ENCODE assay signal across 9 cellular contexts in genomic region chr11:88103337-88104206, GRCh38.
DNase-seq lines count a peak whose midpoint lies in the region; ATAC-seq and TF ChIP-seq lines count a peak whose summit lies in the region.
"Had no signal": no experiment of that assay in that cellular context is flagged by ENCODE, and none has a peak within 500 bp of the region (broad histone marks: within the 10 kb centered on the region; RNA-seq: fewer than 3 reads in every experiment).

No MANE protein-coding gene starts in this region.

- H3K27me3 Mint-ChIP-seq in activated CD4-positive, alpha-beta T cell treated with anti-CD3 and anti-CD28 coated beads for 36 hours: peaks cover 2% of the 10 kb centered on the region

- no peak overlapping the region for H3K4me3 Mint-ChIP-seq in activated CD4-positive, alpha-beta T cell treated with anti-CD3 and anti-CD28 coated beads for 36 hours
- H3K4me3 Mint-ChIP-seq: natural killer cell treated with Interleukin-12 subunit alpha and Interleukin-12 subunit beta and Interleukin-15 and Interleukin-18, amount 100 ng/mL, for 72 hours had no signal

- in situ Hi-C loops in astrocyte of the spinal cord (cut with HindIII; ENCODE audit: low sequenced_read_pairs): no loop called here

- H2AFZ ChIP-seq in PC-3 (ENCODE audit: low read length): no peak overlapping the region

- no peaks in the 10 kb centered on the region for H3K79me2 ChIP-seq in PC-3 (ENCODE audit: low read length)

- H3K27me3 ChIP-seq in PC-3 (ENCODE audit: low read length) (no peaks in the 10 kb centered on the region), lung (ENCODE audit: control insufficient read depth, insufficient read depth) (no peaks in the 10 kb centered on the region), tibial artery (no peaks in the 10 kb centered on the region)

- no peak overlapping the region for H3K9ac ChIP-seq in PC-3 (ENCODE audit: low read length)

- H3K9me2 ChIP-seq in PC-3 (replicated peaks; ENCODE audit: low read length): no peaks in the 10 kb centered on the region

- ATAC-seq in activated CD4-positive, alpha-beta T cell treated with anti-CD3 and anti-CD28 coated beads for 36 hours: peak; percentile 81
- peak; percentile 78 for ATAC-seq in GM19452 (IDR thresholded peaks at IDR 0.05; ENCODE audit: unreplicated experiment)
- ATAC-seq in HG03432 (IDR thresholded peaks at IDR 0.05; ENCODE audit: unreplicated experiment): peak; percentile 85
- ATAC-seq in PC-3: peak; percentile 49
- peak; percentile 71 for ATAC-seq in lung (ENCODE audit: insufficient read depth, low FRiP score)

- BruUV-seq in PC-3 (replicated peaks; lab: Mats Ljungman, UMichigan): no TSS peak

- no peak overlapping the region for H3K27ac Mint-ChIP-seq in activated CD4-positive, alpha-beta T cell treated with anti-CD3 and anti-CD28 coated beads for 36 hours
- H3K27ac Mint-ChIP-seq: natural killer cell treated with Interleukin-12 subunit alpha and Interleukin-12 subunit beta and Interleukin-15 and Interleukin-18, amount 100 ng/mL, for 72 hours had no signal

- H4K20me1 ChIP-seq in PC-3 (ENCODE audit: low read length): no peaks in the 10 kb centered on the region

- TF ChIP-seq CTCF in PC-3 (conservative IDR thresholded peaks at IDR 0.05; ENCODE audit: low read depth, low read length): peak; percentile 88
- peak; percentile 72 for TF ChIP-seq CTCF in astrocyte of the spinal cord (IDR thresholded peaks at IDR 0.05; ENCODE audit: low read depth, low read length)
- TF ChIP-seq CTCF in lung (IDR thresholded peaks at IDR 0.05; ENCODE audit: control extremely low read depth, extremely low read depth): no peak
- TF ChIP-seq CTCF in tibial artery (IDR thresholded peaks at IDR 0.05): no peak

- WGBS in lung, 2 donors: 70 to 76% methylated on average over 9 of the region's 9 CpGs

- H3K4me3 ChIP-seq in PC-3 (ENCODE audit: low read length) (no peak overlapping the region), astrocyte of the spinal cord (ENCODE audit: low read depth, low read length) (no peak overlapping the region), lung (no peak overlapping the region), tibial artery (no peak overlapping the region)

- POLR2A ChIA-PET in activated CD4-positive, alpha-beta T cell treated with anti-CD3 and anti-CD28 coated beads for 36 hours (lab: Charles Lee): no interaction called here
- POLR2A ChIA-PET in PC-3 (lab: Charles Lee; ENCODE audit: unreplicated experiment): no interaction called here

- no peaks in the 10 kb centered on the region for H3K4me1 Mint-ChIP-seq in activated CD4-positive, alpha-beta T cell treated with anti-CD3 and anti-CD28 coated beads for 36 hours

- H3K4me1 ChIP-seq in PC-3 (ENCODE audit: insufficient read depth, low read length) (peaks cover 30% of the 10 kb centered on the region), lung (ENCODE audit: control insufficient read depth in 2 of 2, insufficient read depth in 2 of 2, low read length in 2 of 2) (no peaks in the 10 kb centered on the region), tibial artery (peaks cover 0 to 7% (median 0%) of the 10 kb centered on the region in 4 donors)

- H3K4me2 ChIP-seq in PC-3 (ENCODE audit: low read length): peak overlapping the region; percentile 19

- intact Hi-C loops in activated CD4-positive, alpha-beta T cell treated with anti-CD3 and anti-CD28 coated beads for 36 hours (cut with DNase I, micrococcal nuclease): loop anchor here (1.0 to 5.0 kb wide), 2 partner anchors 179 to 441 kb away; no protein-coding TSS in a partner anchor
- intact Hi-C loops in PC-3 (cut with micrococcal nuclease): loop anchor here (5.0 kb wide), 3 partner anchors 226 to 784 kb away; no protein-coding TSS in a partner anchor
- intact Hi-C loops in tibial artery (cut with DNase I; ENCODE audit: low total_unique reads): no loop called here

- H3K36me3 ChIP-seq in PC-3 (ENCODE audit: low read depth, low read length) (no peaks in the 10 kb centered on the region), lung (ENCODE audit: control insufficient read depth in 2 of 2, insufficient read depth in 2 of 2, low read length in 2 of 2) (no peaks in the 10 kb centered on the region), tibial artery (no peaks in the 10 kb centered on the region)

- CTCF ChIA-PET in activated CD4-positive, alpha-beta T cell treated with anti-CD3 and anti-CD28 coated beads for 36 hours (lab: Charles Lee): interaction anchor here (0.8 to 1.3 kb wide), 3 partner anchors 12 to 473 kb away, joined by 3 to 4 read pairs (median 4); no protein-coding TSS in a partner anchor
- CTCF ChIA-PET in PC-3 (lab: Charles Lee): interaction anchor here (0.6 to 1.3 kb wide), 3 partner anchors 53 to 243 kb away, joined by 3 to 5 read pairs (median 4); no protein-coding TSS in a partner anchor

- H3K9me3 ChIP-seq in PC-3 (ENCODE audit: low read length) (no peaks in the 10 kb centered on the region), lung (ENCODE audit: control insufficient read depth in 2 of 2, insufficient read depth in 1 of 2, low read length in 1 of 2) (no peaks in the 10 kb centered on the region), tibial artery (no peaks in the 10 kb centered on the region)

- no peaks in the 10 kb centered on the region for H3K36me3 Mint-ChIP-seq in activated CD4-positive, alpha-beta T cell treated with anti-CD3 and anti-CD28 coated beads for 36 hours (ENCODE audit: low read depth)

- peaks cover 6% of the 10 kb centered on the region for H3F3A ChIP-seq in PC-3 (ENCODE audit: low read length, unreplicated experiment)

- peak; percentile 51 for DNase-seq in activated CD4-positive, alpha-beta T cell treated with anti-CD3 and anti-CD28 coated beads for 36 hours
- DNase-seq in activated CD4-positive, alpha-beta T cell treated with anti-CD3 and anti-CD28 coated beads for 1 hour: no peak
- DNase-seq in PC-3: peak; percentile 79
- DNase-seq in astrocyte of the spinal cord (ENCODE audit: low read depth, low spot score): peak; percentile 44
- peak; percentile 62 for DNase-seq in lung (ENCODE audit: low spot score)
- DNase-seq in tibial artery: no peak

- H3K27ac ChIP-seq in PC-3 (ENCODE audit: low read length): peak overlapping the region; percentile 59
- peak overlapping the region in 1 of 2 donors; percentile 49 for H3K27ac ChIP-seq in lung (ENCODE audit: low read depth in 1 of 2, low read length in 1 of 2)
- no peak overlapping the region for H3K27ac ChIP-seq in tibial artery

- H3K9me3 Mint-ChIP-seq in activated CD4-positive, alpha-beta T cell treated with anti-CD3 and anti-CD28 coated beads for 36 hours (ENCODE audit: low read depth): no peaks in the 10 kb centered on the region
- H3K9me3 Mint-ChIP-seq: natural killer cell treated with Interleukin-12 subunit alpha and Interleukin-12 subunit beta and Interleukin-15 and Interleukin-18, amount 100 ng/mL, for 72 hours had no signal

Comparison
In these comparisons a context has a peak if more than half of its experiments do, and no peak if none do; other contexts are left out.
1. DNase-seq: peak in activated CD4-positive, alpha-beta T cell treated with anti-CD3 and anti-CD28 coated beads for 36 hours (single experiment), PC-3 (single experiment), astrocyte of the spinal cord (single experiment) and lung (single experiment); none in activated CD4-positive, alpha-beta T cell treated with anti-CD3 and anti-CD28 coated beads for 1 hour (single experiment) and tibial artery (0 of 2).
2. CTCF ChIP-seq: peak in PC-3 (single experiment) and astrocyte of the spinal cord (single experiment); none in lung (single experiment) and tibial artery (0 of 2).
3. Peak in every context shown above with its lines, with median percentiles within 50 percentile points of each other: ATAC-seq.